ENCODE assay signal across 30 cellular contexts in genomic region chr7:110975476-110975875, GRCh38.
DNase-seq lines count a peak whose midpoint lies in the region; ATAC-seq, FAIRE-seq and TF ChIP-seq lines count a peak whose summit lies in the region.
"Had no signal": no experiment of that assay in that cellular context is flagged by ENCODE, and none has a peak within 500 bp of the region (broad histone marks: within the 10 kb centered on the region; RNA-seq: fewer than 3 reads in every experiment).

No MANE protein-coding gene starts in this region.

- H3K79me2 ChIP-seq in GM12878 (ENCODE audit: control insufficient read depth, insufficient read depth, low read length) = no peaks in the 10 kb centered on the region

- in situ Hi-C loops in GM12878 (cut with MboI) = no loop called here

- intact Hi-C loops in natural killer cell (cut with micrococcal nuclease) (no loop called here), GM12878 (cut with micrococcal nuclease; ENCODE audit: unreplicated experiment) (no loop called here)

- peak; percentile 74 to 84 for ATAC-seq in natural killer cell treated with Interleukin-12 subunit alpha and Interleukin-12 subunit beta and Interleukin-15 and Interleukin-18, amount 100 ng/mL, for 72 hours
- ATAC-seq in natural killer cell (no peak), GM12878 (no peak), HG02885 (IDR thresholded peaks at IDR 0.05; ENCODE audit: poor library complexity, unreplicated experiment) (no peak), esophagus mucosa (no peak)
- ATAC-seq in stimulated activated effector memory CD8-positive, alpha-beta T cell treated with anti-CD3 and anti-CD28 coated beads, Interleukin-12 subunit alpha, Interleukin-12 subunit beta, amount 100 ng/mL, for 72 hours = peak; percentile 83
- ATAC-seq: K562 had no signal

- POLR2A ChIA-PET in GM12878 (lab: Charles Lee) = no interaction called here

- H3K4me3 Mint-ChIP-seq in natural killer cell treated with Interleukin-12 subunit alpha and Interleukin-12 subunit beta and Interleukin-15 and Interleukin-18, amount 100 ng/mL, for 72 hours = peak overlapping the region; percentile 12
- no peak overlapping the region for H3K4me3 Mint-ChIP-seq in natural killer cell
- H3K4me3 Mint-ChIP-seq in stimulated activated effector memory CD8-positive, alpha-beta T cell treated with anti-CD3 and anti-CD28 coated beads, Interleukin-12 subunit alpha, Interleukin-12 subunit beta, amount 100 ng/mL, for 72 hours = no peak overlapping the region
- H3K4me3 Mint-ChIP-seq: CD14-positive monocyte; CD8-positive, alpha-beta memory T cell; H9 had no signal

- peaks cover 11 to 20% of the 10 kb centered on the region in 2 donors for H3K4me1 Mint-ChIP-seq in natural killer cell treated with Interleukin-12 subunit alpha and Interleukin-12 subunit beta and Interleukin-15 and Interleukin-18, amount 100 ng/mL, for 72 hours (ENCODE audit: low read depth in 2 of 2)
- peaks cover 5 to 6% of the 10 kb centered on the region in 2 donors for H3K4me1 Mint-ChIP-seq in natural killer cell
- peaks cover 11% of the 10 kb centered on the region for H3K4me1 Mint-ChIP-seq in stimulated activated effector memory CD8-positive, alpha-beta T cell treated with anti-CD3 and anti-CD28 coated beads, Interleukin-12 subunit alpha, Interleukin-12 subunit beta, amount 100 ng/mL, for 72 hours
- H3K4me1 Mint-ChIP-seq: CD14-positive monocyte had no signal

- DNase-seq in NCI-H1417 (lab: John Stamatoyannopoulos, UW) (peak in 2 of 3 experiments; percentile 5 to 67), NCI-H1417 treated with DMSO at 0.1 percent for 48 hours (lab: John Stamatoyannopoulos, UW) (no peak), natural killer cell (no peak), GM12878 (ENCODE audit: low read depth, low spot score) (no peak)
- no peak for DNase-seq in natural killer cell treated with Interleukin-12 subunit alpha and Interleukin-12 subunit beta and Interleukin-15 and Interleukin-18, amount 100 ng/mL, for 72 hours (ENCODE audit: low spot score)
- DNase-seq in stimulated activated effector memory CD8-positive, alpha-beta T cell treated with anti-CD3 and anti-CD28 coated beads, Interleukin-12 subunit alpha, Interleukin-12 subunit beta, amount 100 ng/mL, for 72 hours (ENCODE audit: low spot score in 2 of 2) = no peak
- DNase-seq: ACHN; BE2C; CD8-positive, alpha-beta memory T cell; DMS79 treated with DMSO at 0.1 percent for 48 hours; GF-D8; GM23248; H9; Kasumi-1; MV-4-11; NCI-H1105; NCI-H2029; NCI-H2171; NCI-H226; NCI-H510A; NCI-H774; SIG-M5; SK-N-SH had no signal

- SMC1A ChIA-PET in GM12878 (lab: Charles Lee; ENCODE audit: uncharacterized antibody, unreplicated experiment) = interaction anchor here (0.6 to 1.3 kb wide), 3 partner anchors 12 to 604 kb away, joined by 3 to 4 read pairs (median 4); no protein-coding TSS in a partner anchor

- no peak for TF ChIP-seq RAD21 in GM12878 (IDR thresholded peaks at IDR 0.05; ENCODE audit: insufficient read depth, low read depth, low read length)

- peaks cover 6% of the 10 kb centered on the region for H3K9me3 Mint-ChIP-seq in natural killer cell treated with Interleukin-12 subunit alpha and Interleukin-12 subunit beta and Interleukin-15 and Interleukin-18, amount 100 ng/mL, for 72 hours
- H3K9me3 Mint-ChIP-seq in natural killer cell = peaks cover 0 to 7% of the 10 kb centered on the region in 2 donors
- no peaks in the 10 kb centered on the region for H3K9me3 Mint-ChIP-seq in stimulated activated effector memory CD8-positive, alpha-beta T cell treated with anti-CD3 and anti-CD28 coated beads, Interleukin-12 subunit alpha, Interleukin-12 subunit beta, amount 100 ng/mL, for 72 hours
- H3K9me3 Mint-ChIP-seq: CD8-positive, alpha-beta memory T cell; H9 had no signal

- H3K4me3 ChIP-seq in GM12878 = no peak overlapping the region
- H3K4me3 ChIP-seq: GM23248, K562 had no signal

- no peak overlapping the region for H3K9ac ChIP-seq in GM12878 (ENCODE audit: control insufficient read depth, insufficient read depth, low read length)
- H3K9ac ChIP-seq: GM23248, SK-N-SH had no signal

- no peak for TF ChIP-seq EP300 in GM12878 (IDR thresholded peaks at IDR 0.05; ENCODE audit: borderline replicate concordance in 1 of 2, control insufficient read depth in 1 of 2, low read depth in 2 of 2, low read length in 2 of 2)

- H3K36me3 ChIP-seq in GM12878 (ENCODE audit: control insufficient read depth in 2 of 2, insufficient read depth in 2 of 2, low read length in 1 of 2) = no peaks in the 10 kb centered on the region
- H3K36me3 ChIP-seq: BE2C had no signal

- H3K27me3 Mint-ChIP-seq in natural killer cell treated with Interleukin-12 subunit alpha and Interleukin-12 subunit beta and Interleukin-15 and Interleukin-18, amount 100 ng/mL, for 72 hours = no peaks in the 10 kb centered on the region
- H3K27me3 Mint-ChIP-seq in natural killer cell (ENCODE audit: low read depth in 2 of 2) = no peaks in the 10 kb centered on the region
- H3K27me3 Mint-ChIP-seq: CD8-positive, alpha-beta memory T cell had no signal

- peak; percentile 13 for FAIRE-seq in GM12878 (lab: Jason Lieb, UNC)
- FAIRE-seq: GM12892, HTR-8/SVneo, K562 had no signal

- no peak for TF ChIP-seq POLR2A in GM12878 (IDR thresholded peaks at IDR 0.05; ENCODE audit: low read depth, low read length)

- CTCF ChIA-PET in GM12878 (lab: Yijun Ruan, JAX) = no interaction called here

- H3K4me1 ChIP-seq in GM12878 (ENCODE audit: control insufficient read depth, insufficient read depth, low read length) = no peaks in the 10 kb centered on the region
- H3K4me1 ChIP-seq: BE2C had no signal

- no peaks in the 10 kb centered on the region for H3K9me3 ChIP-seq in GM12878 (replicated peaks; ENCODE audit: control insufficient read depth, insufficient read depth, low read length)
- H3K9me3 ChIP-seq: BE2C, SK-N-SH had no signal

- RAD21 ChIA-PET in GM12878 (lab: Charles Lee; ENCODE audit: unreplicated experiment) = no interaction called here

- no peaks in the 10 kb centered on the region for H4K20me1 ChIP-seq in GM12878 (ENCODE audit: control insufficient read depth, insufficient read depth)

- H3K36me3 Mint-ChIP-seq in natural killer cell treated with Interleukin-12 subunit alpha and Interleukin-12 subunit beta and Interleukin-15 and Interleukin-18, amount 100 ng/mL, for 72 hours = no peaks in the 10 kb centered on the region
- no peaks in the 10 kb centered on the region for H3K36me3 Mint-ChIP-seq in natural killer cell
- H3K36me3 Mint-ChIP-seq in stimulated activated effector memory CD8-positive, alpha-beta T cell treated with anti-CD3 and anti-CD28 coated beads, Interleukin-12 subunit alpha, Interleukin-12 subunit beta, amount 100 ng/mL, for 72 hours = no peaks in the 10 kb centered on the region
- H3K36me3 Mint-ChIP-seq: CD14-positive monocyte had no signal

- no peaks in the 10 kb centered on the region for H3K27me3 ChIP-seq in GM12878 (replicated peaks in 1 of 2; ENCODE audit: control insufficient read depth in 2 of 2, insufficient read depth in 2 of 2, low read length in 1 of 2)
- H3K27me3 ChIP-seq: BE2C had no signal

- no peak overlapping the region for H3K27ac ChIP-seq in GM12878 (ENCODE audit: control insufficient read depth, insufficient read depth)
- H3K27ac ChIP-seq: 22Rv1, GM23248 had no signal

- no peak overlapping the region for H2AFZ ChIP-seq in GM12878 (ENCODE audit: control insufficient read depth, low read depth, low read length)
- H2AFZ ChIP-seq: GM23248 had no signal

- H3K4me2 ChIP-seq in GM12878 (ENCODE audit: control insufficient read depth, insufficient read depth) = no peak overlapping the region
- H3K4me2 ChIP-seq: SK-N-SH had no signal

- peak overlapping the region in 1 of 2 donors; percentile 49 for H3K27ac Mint-ChIP-seq in natural killer cell treated with Interleukin-12 subunit alpha and Interleukin-12 subunit beta and Interleukin-15 and Interleukin-18, amount 100 ng/mL, for 72 hours
- no peak overlapping the region for H3K27ac Mint-ChIP-seq in natural killer cell
- no peak overlapping the region for H3K27ac Mint-ChIP-seq in stimulated activated effector memory CD8-positive, alpha-beta T cell treated with anti-CD3 and anti-CD28 coated beads, Interleukin-12 subunit alpha, Interleukin-12 subunit beta, amount 100 ng/mL, for 72 hours
- H3K27ac Mint-ChIP-seq: CD14-positive monocyte; CD8-positive, alpha-beta memory T cell; H9 had no signal

- no peak for TF ChIP-seq CTCF in natural killer cell (IDR thresholded peaks at IDR 0.05)
- no peak for TF ChIP-seq CTCF in GM12878 (IDR thresholded peaks at IDR 0.05 in 2 of 3, conservative IDR thresholded peaks at IDR 0.05 in 1 of 3; ENCODE audit: control insufficient read depth in 2 of 3, extremely low read depth in 1 of 3, insufficient read depth in 1 of 3, low read depth in 3 of 3, low read length in 3 of 3)

- BruUV-seq in GM12878 (replicated peaks; lab: Mats Ljungman, UMichigan) = no TSS peak

TF ChIP-seq in GM12878, 131 proteins besides CTCF, POLR2A, EP300 and RAD21:
- no peak for TF ChIP-seq MXI1 (IDR thresholded peaks at IDR 0.05; ENCODE audit: low read depth, low read length)
- no peak for TF ChIP-seq MYC (IDR thresholded peaks at IDR 0.05; ENCODE audit: insufficient read depth, insufficient read length, insufficient replicate concordance, low read length, severe bottlenecking)
- no peak for TF ChIP-seq NR2F1 (conservative IDR thresholded peaks at IDR 0.05)
- no peak for TF ChIP-seq BHLHE40 (IDR thresholded peaks at IDR 0.05; ENCODE audit: borderline replicate concordance in 1 of 2, low read depth in 2 of 2, low read length in 1 of 2)
- TF ChIP-seq RCOR1 (conservative IDR thresholded peaks at IDR 0.05; ENCODE audit: low read depth, low read length) = no peak
- TF ChIP-seq CHD4 (IDR thresholded peaks at IDR 0.05) = no peak

Comparison
In these comparisons a context has a peak if more than half of its experiments do, and no peak if none do; other contexts are left out.
1. DNase-seq: peak in NCI-H1417 (2 of 3); none in NCI-H1417 treated with DMSO at 0.1 percent for 48 hours (single experiment), natural killer cell treated with Interleukin-12 subunit alpha and Interleukin-12 subunit beta and Interleukin-15 and Interleukin-18, amount 100 ng/mL, for 72 hours (single experiment), natural killer cell (single experiment), GM12878 (single experiment) and stimulated activated effector memory CD8-positive, alpha-beta T cell treated with anti-CD3 and anti-CD28 coated beads, Interleukin-12 subunit alpha, Interleukin-12 subunit beta, amount 100 ng/mL, for 72 hours (0 of 2).
2. ATAC-seq: peak in natural killer cell treated with Interleukin-12 subunit alpha and Interleukin-12 subunit beta and Interleukin-15 and Interleukin-18, amount 100 ng/mL, for 72 hours (2 of 2) and stimulated activated effector memory CD8-positive, alpha-beta T cell treated with anti-CD3 and anti-CD28 coated beads, Interleukin-12 subunit alpha, Interleukin-12 subunit beta, amount 100 ng/mL, for 72 hours (single experiment); none in natural killer cell (0 of 3), GM12878 (single experiment), HG02885 (single experiment) and esophagus mucosa (single experiment).